In the genomic region with DNA sequence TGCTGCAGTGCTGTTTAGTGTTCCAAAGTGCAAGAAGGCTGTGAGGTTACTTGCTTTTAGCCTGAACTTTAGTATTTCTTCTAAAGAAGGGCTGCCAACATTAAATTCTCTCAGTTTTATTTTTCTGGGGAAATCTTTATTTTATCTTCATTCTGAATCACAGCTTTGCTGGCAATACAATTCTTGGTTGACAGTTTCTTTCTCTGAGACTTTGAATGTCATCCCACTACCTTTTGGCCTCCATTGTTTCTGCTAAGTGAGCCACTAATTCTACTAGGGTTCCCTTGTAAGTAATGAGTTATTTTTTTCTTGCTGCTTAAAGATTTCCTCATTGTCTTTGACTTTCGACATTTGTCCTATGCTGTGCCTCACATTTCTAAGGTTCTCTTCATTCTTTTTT, we compare ENCODE assay signal across 20 cellular contexts.
"Had no signal": no experiment of that assay in that cellular context is flagged by ENCODE, and none has a peak within 500 bp of the region (broad histone marks: within the 10 kb centered on the region; RNA-seq: fewer than 3 reads in every experiment).

No MANE protein-coding gene starts in this region.

- H3K4me2 ChIP-seq: KMS-11, SK-N-SH had no signal

- DNase-seq: Kasumi-1, MV-4-11, NCI-H1048, NCI-H1105 treated with DMSO at 0.1 percent for 48 hours, NCI-H1417 treated with DMSO at 0.1 percent for 48 hours, NCI-H146, NCI-H1694 treated with DMSO at 0.1 percent for 48 hours, NCI-H1930, NCI-H2081, NCI-H2107, NCI-H2227 treated with DMSO at 0.1 percent for 48 hours, NCI-H524, NCI-H526 treated with DMSO at 0.1 percent for 48 hours, NCI-H774, SHP77, SK-N-SH had no signal

- H3K4me1 Mint-ChIP-seq: IgD-negative memory B cell had no signal

- FAIRE-seq: K562 had no signal

- H3K27ac Mint-ChIP-seq: IgD-negative memory B cell had no signal

- H3K27ac ChIP-seq: KMS-11, RWPE1 had no signal

- ATAC-seq: K562 had no signal

- H3K27me3 Mint-ChIP-seq: IgD-negative memory B cell had no signal

- H3K4me3 Mint-ChIP-seq: IgD-negative memory B cell had no signal

- H3K4me3 ChIP-seq: K562 had no signal

- H3K9ac ChIP-seq: KMS-11, SK-N-SH had no signal
